ENCODE assay signal across 1 cellular context in the genomic region with DNA sequence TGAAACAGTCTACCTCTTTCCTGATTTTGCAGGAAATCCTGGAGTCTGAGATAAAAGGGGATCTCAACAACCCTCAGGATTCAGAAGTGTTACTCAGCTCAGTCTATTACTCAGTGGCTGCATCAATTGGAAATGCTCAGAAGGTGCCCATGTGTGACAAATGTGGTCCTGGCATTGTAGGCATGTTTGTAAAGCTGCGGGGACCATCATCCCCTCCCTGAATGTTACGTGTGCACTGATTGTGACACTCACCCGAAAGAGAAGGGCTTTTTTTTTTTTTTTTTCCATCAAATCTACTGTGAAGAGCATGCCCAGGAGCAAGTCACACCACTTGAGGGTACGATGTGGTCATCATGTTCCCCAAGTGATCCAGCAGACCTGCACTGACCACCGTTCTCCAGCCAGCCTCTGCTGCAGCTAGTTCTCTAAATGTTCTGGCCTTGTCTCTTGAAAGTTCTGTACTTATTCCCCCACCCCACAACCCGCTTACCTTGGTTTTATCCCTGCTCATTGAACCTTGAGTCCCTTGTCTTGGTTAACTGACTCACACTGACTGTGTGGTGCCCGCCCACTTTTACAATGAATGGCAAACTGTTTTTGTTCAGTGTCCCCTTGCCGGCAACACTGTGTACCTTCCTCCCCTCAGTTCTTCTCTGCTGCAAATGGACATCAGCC.
A peak's percentile ranks its signal among the peaks of the same experiment; 100 is the strongest.
TF ChIP-seq lines count a peak whose summit lies in the region.

No MANE protein-coding gene starts in this region.

TF ChIP-seq in HepG2, 621 proteins besides CTCF, POLR2A, EP300 and RAD21 (continued from another document):
- TF ChIP-seq NR2F6 (IDR thresholded peaks at IDR 0.05), result no peak
- peak; percentile 50; the same call in 1 of the 2 replicates for TF ChIP-seq NR2F6 (CRISPR knock-in tag; IDR thresholded peaks at IDR 0.05)
- TF ChIP-seq HOXA7 (CRISPR knock-in tag; IDR thresholded peaks at IDR 0.05), result no peak
- TF ChIP-seq ZNF530 (CRISPR knock-in tag; IDR thresholded peaks at IDR 0.05; ENCODE audit: low read depth), result no peak
- TF ChIP-seq ZNF264 (CRISPR knock-in tag; IDR thresholded peaks at IDR 0.05), result 0 out of 2 replicates have a peak, but pooled peaks have one; percentile 10
- TF ChIP-seq PITX1 (CRISPR knock-in tag; IDR thresholded peaks at IDR 0.05), result 0 out of 2 replicates have a peak, but pooled peaks have one; percentile 36
- peak; percentile 49 for TF ChIP-seq ZMYM4 (CRISPR knock-in tag; IDR thresholded peaks at IDR 0.05)
- peak; percentile 17; the same call in 1 of the 2 replicates for TF ChIP-seq FOSL1 (CRISPR knock-in tag; IDR thresholded peaks at IDR 0.05; ENCODE audit: borderline replicate concordance)
- peak; percentile 64; the same call in 1 of the 2 replicates for TF ChIP-seq SOX5 (CRISPR knock-in tag; IDR thresholded peaks at IDR 0.05; ENCODE audit: borderline replicate concordance)
- TF ChIP-seq, protein P1, sequence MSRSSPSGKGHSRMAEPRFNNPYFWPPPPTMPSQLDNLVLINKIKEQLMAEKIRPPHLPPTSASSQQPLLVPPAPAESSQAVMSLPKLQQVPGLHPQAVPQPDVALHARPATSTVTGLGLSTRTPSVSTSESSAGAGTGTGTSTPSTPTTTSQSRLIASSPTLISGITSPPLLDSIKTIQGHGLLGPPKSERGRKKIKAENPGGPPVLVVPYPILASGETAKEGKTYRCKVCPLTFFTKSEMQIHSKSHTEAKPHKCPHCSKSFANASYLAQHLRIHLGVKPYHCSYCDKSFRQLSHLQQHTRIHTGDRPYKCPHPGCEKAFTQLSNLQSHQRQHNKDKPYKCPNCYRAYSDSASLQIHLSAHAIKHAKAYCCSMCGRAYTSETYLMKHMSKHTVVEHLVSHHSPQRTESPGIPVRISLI (CRISPR knock-in tag; IDR thresholded peaks at IDR 0.05; ENCODE audit: borderline replicate concordance), result peak; percentile 49; the same call in 1 of the 2 replicates
- peak; percentile 30; the same call in 1 of the 2 replicates for TF ChIP-seq CEBPG (CRISPR knock-in tag; IDR thresholded peaks at IDR 0.05)
- peak; percentile 66 for TF ChIP-seq SALL1 (CRISPR knock-in tag; IDR thresholded peaks at IDR 0.05)
- 0 out of 2 replicates have a peak, but pooled peaks have one; percentile 29 for TF ChIP-seq IRF2 (CRISPR knock-in tag; IDR thresholded peaks at IDR 0.05)
- TF ChIP-seq SAP130 (CRISPR knock-in tag; IDR thresholded peaks at IDR 0.05; ENCODE audit: low read depth), result peak; percentile 72
- no peak for TF ChIP-seq MBNL3 (CRISPR knock-in tag; conservative IDR thresholded peaks at IDR 0.05)
- no peak for TF ChIP-seq SALL2 (CRISPR knock-in tag; IDR thresholded peaks at IDR 0.05)
- TF ChIP-seq ZFY (CRISPR knock-in tag; IDR thresholded peaks at IDR 0.05), result no peak
- TF ChIP-seq HHEX (CRISPR knock-in tag; IDR thresholded peaks at IDR 0.05), result no peak
- peak; percentile 43; the same call in 1 of the 2 replicates for TF ChIP-seq ZNF331 (CRISPR knock-in tag; IDR thresholded peaks at IDR 0.05)
- TF ChIP-seq SP5 (CRISPR knock-in tag; IDR thresholded peaks at IDR 0.05; ENCODE audit: borderline replicate concordance, low read depth), result peak; percentile 94
- TF ChIP-seq FOXP1 (IDR thresholded peaks at IDR 0.05), result no peak
- peak; percentile 38; the same call in 1 of the 2 replicates for TF ChIP-seq FOXP1 (CRISPR knock-in tag; IDR thresholded peaks at IDR 0.05)
- TF ChIP-seq SOX13 (IDR thresholded peaks at IDR 0.05), result no peak
- peak in 1 of 2 experiments; percentile 79; a peak in 2 of 4 replicates for TF ChIP-seq SOX13 (CRISPR knock-in tag; conservative IDR thresholded peaks at IDR 0.05 in 1 of 2, IDR thresholded peaks at IDR 0.05 in 1 of 2)
- TF ChIP-seq, protein P2, sequence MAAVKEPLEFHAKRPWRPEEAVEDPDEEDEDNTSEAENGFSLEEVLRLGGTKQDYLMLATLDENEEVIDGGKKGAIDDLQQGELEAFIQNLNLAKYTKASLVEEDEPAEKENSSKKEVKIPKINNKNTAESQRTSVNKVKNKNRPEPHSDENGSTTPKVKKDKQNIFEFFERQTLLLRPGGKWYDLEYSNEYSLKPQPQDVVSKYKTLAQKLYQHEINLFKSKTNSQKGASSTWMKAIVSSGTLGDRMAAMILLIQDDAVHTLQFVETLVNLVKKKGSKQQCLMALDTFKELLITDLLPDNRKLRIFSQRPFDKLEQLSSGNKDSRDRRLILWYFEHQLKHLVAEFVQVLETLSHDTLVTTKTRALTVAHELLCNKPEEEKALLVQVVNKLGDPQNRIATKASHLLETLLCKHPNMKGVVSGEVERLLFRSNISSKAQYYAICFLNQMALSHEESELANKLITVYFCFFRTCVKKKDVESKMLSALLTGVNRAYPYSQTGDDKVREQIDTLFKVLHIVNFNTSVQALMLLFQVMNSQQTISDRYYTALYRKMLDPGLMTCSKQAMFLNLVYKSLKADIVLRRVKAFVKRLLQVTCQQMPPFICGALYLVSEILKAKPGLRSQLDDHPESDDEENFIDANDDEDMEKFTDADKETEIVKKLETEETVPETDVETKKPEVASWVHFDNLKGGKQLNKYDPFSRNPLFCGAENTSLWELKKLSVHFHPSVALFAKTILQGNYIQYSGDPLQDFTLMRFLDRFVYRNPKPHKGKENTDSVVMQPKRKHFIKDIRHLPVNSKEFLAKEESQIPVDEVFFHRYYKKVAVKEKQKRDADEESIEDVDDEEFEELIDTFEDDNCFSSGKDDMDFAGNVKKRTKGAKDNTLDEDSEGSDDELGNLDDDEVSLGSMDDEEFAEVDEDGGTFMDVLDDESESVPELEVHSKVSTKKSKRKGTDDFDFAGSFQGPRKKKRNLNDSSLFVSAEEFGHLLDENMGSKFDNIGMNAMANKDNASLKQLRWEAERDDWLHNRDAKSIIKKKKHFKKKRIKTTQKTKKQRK (IDR thresholded peaks at IDR 0.05; ENCODE audit: low read length), result no peak
- TF ChIP-seq ASH2L (IDR thresholded peaks at IDR 0.05; ENCODE audit: insufficient read length, low read depth, low read length), result peak; percentile 35
- 0 out of 2 replicates have a peak, but pooled peaks have one; percentile 10 for TF ChIP-seq ELF3 (CRISPR knock-in tag; IDR thresholded peaks at IDR 0.05)
- TF ChIP-seq ZBTB7B (CRISPR knock-in tag; IDR thresholded peaks at IDR 0.05), result 0 out of 2 replicates have a peak, but pooled peaks have one; percentile 39
- TF ChIP-seq GABPB1 (CRISPR knock-in tag; IDR thresholded peaks at IDR 0.05), result no peak
- TF ChIP-seq, protein P3, sequence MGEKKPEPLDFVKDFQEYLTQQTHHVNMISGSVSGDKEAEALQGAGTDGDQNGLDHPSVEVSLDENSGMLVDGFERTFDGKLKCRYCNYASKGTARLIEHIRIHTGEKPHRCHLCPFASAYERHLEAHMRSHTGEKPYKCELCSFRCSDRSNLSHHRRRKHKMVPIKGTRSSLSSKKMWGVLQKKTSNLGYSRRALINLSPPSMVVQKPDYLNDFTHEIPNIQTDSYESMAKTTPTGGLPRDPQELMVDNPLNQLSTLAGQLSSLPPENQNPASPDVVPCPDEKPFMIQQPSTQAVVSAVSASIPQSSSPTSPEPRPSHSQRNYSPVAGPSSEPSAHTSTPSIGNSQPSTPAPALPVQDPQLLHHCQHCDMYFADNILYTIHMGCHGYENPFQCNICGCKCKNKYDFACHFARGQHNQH (CRISPR knock-in tag; IDR thresholded peaks at IDR 0.05), result peak; percentile 59; the same call in 1 of the 2 replicates
- TF ChIP-seq TGIF2 (CRISPR knock-in tag; IDR thresholded peaks at IDR 0.05), result 0 out of 2 replicates have a peak, but pooled peaks have one; percentile 28
- TF ChIP-seq ELF1 (CRISPR knock-in tag; IDR thresholded peaks at IDR 0.05), result no peak
- TF ChIP-seq, protein P4, sequence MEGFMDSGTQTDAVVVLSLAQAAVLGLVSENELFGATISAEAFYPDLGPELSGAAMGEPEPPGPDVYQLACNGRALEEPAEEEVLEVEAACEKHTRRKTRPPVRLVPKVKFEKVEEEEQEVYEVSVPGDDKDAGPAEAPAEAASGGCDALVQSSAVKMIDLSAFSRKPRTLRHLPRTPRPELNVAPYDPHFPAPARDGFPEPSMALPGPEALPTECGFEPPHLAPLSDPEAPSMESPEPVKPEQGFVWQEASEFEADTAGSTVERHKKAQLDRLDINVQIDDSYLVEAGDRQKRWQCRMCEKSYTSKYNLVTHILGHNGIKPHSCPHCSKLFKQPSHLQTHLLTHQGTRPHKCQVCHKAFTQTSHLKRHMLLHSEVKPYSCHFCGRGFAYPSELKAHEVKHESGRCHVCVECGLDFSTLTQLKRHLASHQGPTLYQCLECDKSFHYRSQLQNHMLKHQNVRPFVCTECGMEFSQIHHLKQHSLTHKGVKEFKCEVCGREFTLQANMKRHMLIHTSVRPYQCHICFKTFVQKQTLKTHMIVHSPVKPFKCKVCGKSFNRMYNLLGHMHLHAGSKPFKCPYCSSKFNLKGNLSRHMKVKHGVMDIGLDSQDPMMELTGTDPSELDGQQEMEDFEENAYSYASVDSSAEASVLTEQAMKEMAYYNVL (CRISPR knock-in tag; IDR thresholded peaks at IDR 0.05; ENCODE audit: borderline replicate concordance), result no peak
- TF ChIP-seq ZNF292 (CRISPR knock-in tag; IDR thresholded peaks at IDR 0.05; ENCODE audit: borderline replicate concordance, low read depth), result peak; percentile 56; the same call in 1 of the 2 replicates
